Comparison of ENCODE assay signal across 9 cellular contexts in the genomic region with DNA sequence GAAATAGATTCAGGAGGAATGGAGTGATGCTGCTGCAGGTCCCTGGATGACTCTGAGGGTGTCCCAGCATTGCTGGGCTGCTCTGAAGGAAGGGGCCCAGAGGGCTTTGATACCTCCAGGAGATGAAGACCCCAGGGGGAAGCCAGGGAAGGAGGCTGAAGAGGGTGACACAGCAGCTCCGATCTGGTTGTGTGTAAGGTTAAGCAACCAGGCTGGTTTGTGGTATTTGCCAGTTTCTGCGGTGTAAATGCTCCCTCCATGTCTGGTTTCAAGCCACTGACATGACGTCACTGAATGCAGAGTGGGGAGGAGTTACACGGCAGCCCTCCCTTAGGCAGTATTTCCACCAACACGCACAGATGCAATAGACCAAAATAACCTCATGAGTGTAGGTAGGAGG. TPM values are rescaled to one million over a fixed set of nuclear protein-coding genes. Genes with fewer than 3 reads are reported as not detected.
DNase-seq lines count a peak whose midpoint lies in the region; ATAC-seq lines count a peak whose summit lies in the region.
"Had no signal": no experiment of that assay in that cellular context is flagged by ENCODE, and none has a peak within 500 bp of the region (broad histone marks: within the 10 kb centered on the region; RNA-seq: fewer than 3 reads in every experiment).

No MANE protein-coding gene starts in this region.

- no peak overlapping the region for H2BK5ac ChIP-seq in mesenchymal stem cell (ENCODE audit: low read depth, low read length, poor library complexity, severe bottlenecking)

- no peak overlapping the region for H2BK15ac ChIP-seq in mesenchymal stem cell (ENCODE audit: low read depth, poor library complexity, severe bottlenecking)

- peak overlapping the region; percentile 10 for H3K9ac ChIP-seq in mesenchymal stem cell (ENCODE audit: low read length)

- H3K79me1 ChIP-seq in mesenchymal stem cell (replicated peaks; ENCODE audit: low read length, poor library complexity, severe bottlenecking): peaks cover 8% of the 10 kb centered on the region

- H3K4me3 ChIP-seq in Jurkat, Clone E6-1 (ENCODE audit: low read length): peak overlapping the region; percentile 16; the same call in 1 of the 2 replicates
- H3K4me3 ChIP-seq in mesenchymal stem cell (ENCODE audit: insufficient read depth in 1 of 2, low read depth in 1 of 2, low read length in 2 of 2): no peak overlapping the region

- H3K36me3 ChIP-seq in mesenchymal stem cell (ENCODE audit: control insufficient read depth in 1 of 2, insufficient read depth in 2 of 2, low read depth in 1 of 2, low read length in 2 of 2): peaks cover 0 to 47% of the 10 kb centered on the region in 2 experiments

- peaks cover 76% of the 10 kb centered on the region for H3K4me1 ChIP-seq in mesenchymal stem cell (ENCODE audit: control insufficient read depth, insufficient read depth, low read depth, low read length)

- WGBS in mesenchymal stem cell: 58% methylated on average over 3 of the region's 5 CpGs

- H2AFZ ChIP-seq in mesenchymal stem cell (ENCODE audit: low read depth, low read length): no peak overlapping the region

- no peak overlapping the region for H2BK120ac ChIP-seq in mesenchymal stem cell (ENCODE audit: low read depth, low read length)

- H3K4me2 ChIP-seq in mesenchymal stem cell (ENCODE audit: low read length, poor library complexity, severe bottlenecking): no peak overlapping the region

- no peak overlapping the region for H3K4ac ChIP-seq in mesenchymal stem cell (ENCODE audit: low read depth in 1 of 2, low read length in 2 of 2)

- in situ Hi-C loops in Caki2 (cut with HindIII; ENCODE audit: low pct_unique_long_range_greater_than_20kb, low sequenced_read_pairs): no loop called here

- ATAC-seq in GM18858 (IDR thresholded peaks at IDR 0.05; ENCODE audit: unreplicated experiment): no peak

- H3K27ac ChIP-seq in mesenchymal stem cell (ENCODE audit: low read length, poor library complexity, severe bottlenecking): peak overlapping the region; percentile 62

- H4K91ac ChIP-seq in mesenchymal stem cell (ENCODE audit: low read length): no peak overlapping the region

- H3K27me3 ChIP-seq in mesenchymal stem cell (ENCODE audit: control insufficient read depth in 1 of 2, insufficient read depth in 1 of 2, low read length in 2 of 2): no peaks in the 10 kb centered on the region

- DNase-seq in Caki2 (ENCODE audit: low read depth) (peak; percentile 69), amniotic epithelial cell (ENCODE audit: low read depth) (peak; percentile 97), mesenchymal stem cell (peak; percentile 94), retina (no peak), kidney tubule cell (ENCODE audit: low spot score) (no peak), NCI-H774 (lab: John Stamatoyannopoulos, UW) (no peak)
- peak; percentile 91 for DNase-seq in Jurkat, Clone E6-1 (ENCODE audit: low read depth, low spot score)
- DNase-seq: NCI-H2029 had no signal

- no peak overlapping the region for H3K18ac ChIP-seq in mesenchymal stem cell (ENCODE audit: low read depth in 1 of 2, low read length in 2 of 2)

- H3K14ac ChIP-seq in mesenchymal stem cell (ENCODE audit: low read length in 2 of 2): no peak overlapping the region

- no peak overlapping the region for H2BK12ac ChIP-seq in mesenchymal stem cell (ENCODE audit: low read length in 2 of 2)

- H4K8ac ChIP-seq in mesenchymal stem cell (ENCODE audit: low read length): no peak overlapping the region

- H3K23ac ChIP-seq in mesenchymal stem cell (ENCODE audit: low read length in 2 of 2): no peak overlapping the region

- no peaks in the 10 kb centered on the region for H3K9me3 ChIP-seq in mesenchymal stem cell (ENCODE audit: control insufficient read depth, low read length)

- no peak overlapping the region for H2AK5ac ChIP-seq in mesenchymal stem cell (ENCODE audit: low read length, severe bottlenecking)

RNA-seq across cellular contexts. Expression of a gene that starts 40.0 kb away (rescaled TPM):
- not detected in 2 replicates for total RNA-seq in Caki2 (2014; rRNA removed; shearing (Covaris generic); ENCODE audit: low replicate concordance)
- polyA plus RNA-seq in Jurkat, Clone E6-1 (2012; ENCODE audit: insufficient read depth, insufficient read length): not detected
- polyA plus RNA-seq in mesenchymal stem cell (2013, experiment 1 of 2): not detected
- not detected for polyA plus RNA-seq in mesenchymal stem cell (2013, experiment 2 of 2)

RNA-seq across cellular contexts. Expression of a gene that starts 46.7 kb away (rescaled TPM):
- not detected in 2 replicates for total RNA-seq in Caki2 (2014; rRNA removed; shearing (Covaris generic); ENCODE audit: low replicate concordance)
- polyA plus RNA-seq in Jurkat, Clone E6-1 (2012; ENCODE audit: insufficient read depth, insufficient read length): not detected
- not detected for polyA plus RNA-seq in mesenchymal stem cell (2013, experiment 1 of 2)
- polyA plus RNA-seq in mesenchymal stem cell (2013, experiment 2 of 2): not detected

Comparison
In these comparisons a context has a peak if more than half of its experiments do, and no peak if none do; other contexts are left out.
1. DNase-seq: peak in Caki2 (single experiment), Jurkat, Clone E6-1 (single experiment), amniotic epithelial cell (single experiment) and mesenchymal stem cell (single experiment); none in retina (single experiment), kidney tubule cell (single experiment) and NCI-H774 (single experiment).